In the genomic region with DNA sequence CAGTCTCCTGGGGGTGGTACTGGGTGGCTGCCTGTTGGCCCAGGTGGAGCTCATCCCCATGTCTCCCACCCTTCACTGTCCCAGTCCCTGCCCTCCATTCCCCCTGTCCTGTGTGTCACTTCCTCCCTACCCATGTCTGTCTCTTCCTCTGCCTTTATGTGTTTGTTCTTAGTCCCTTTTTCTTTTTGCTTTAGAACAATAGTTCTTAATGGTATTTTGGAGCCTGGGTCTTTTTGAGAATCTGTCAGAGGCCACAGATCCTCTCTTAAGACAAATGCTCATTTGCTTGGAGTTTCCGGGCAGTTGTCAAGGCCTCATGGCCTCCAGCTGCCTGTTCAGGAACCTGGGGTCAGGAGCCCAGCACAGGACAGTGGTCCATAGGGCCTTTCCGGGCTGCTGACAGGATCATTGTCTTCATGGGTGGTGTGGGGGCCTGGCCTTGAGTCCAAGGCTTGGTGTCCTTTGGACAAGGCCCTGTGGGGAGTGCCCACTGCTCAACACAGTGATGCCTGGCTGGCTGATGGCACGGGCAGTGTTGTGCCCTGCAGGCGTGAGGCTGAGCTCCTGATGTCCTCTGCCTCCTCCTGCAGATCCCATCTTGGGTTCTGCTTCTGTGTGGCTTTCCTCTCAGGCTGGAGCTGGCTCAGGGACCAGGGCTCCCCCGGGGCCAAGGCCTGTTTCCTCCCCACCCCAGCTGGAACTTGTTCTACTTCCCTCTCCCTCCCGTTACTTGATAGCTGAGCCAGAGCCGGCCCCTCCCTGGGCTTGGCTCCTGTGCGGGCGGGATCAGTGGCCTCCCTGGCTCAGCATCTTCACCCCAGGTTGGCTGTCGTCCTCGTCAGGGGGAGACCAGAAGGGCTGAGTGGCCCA, we compare ENCODE assay signal across 8 cellular contexts. TPM values are rescaled to one million over a fixed set of nuclear protein-coding genes. Genes with fewer than 3 reads are reported as not detected.
DNase-seq lines count a peak whose midpoint lies in the region; ATAC-seq, FAIRE-seq and TF ChIP-seq lines count a peak whose summit lies in the region.

No MANE protein-coding gene starts in this region.

- H3K4me3 Mint-ChIP-seq in CD4-positive, alpha-beta memory T cell = peak overlapping the region; percentile 72 to 97 (median 90)
- peak overlapping the region; percentile 74 for H3K4me3 Mint-ChIP-seq in neural progenitor cell

- no peak for ATAC-seq in Panc1
- ATAC-seq in HG02588 (IDR thresholded peaks at IDR 0.05; ENCODE audit: unreplicated experiment) = no peak

- intact Hi-C loops in CD4-positive, alpha-beta memory T cell (cut with micrococcal nuclease) = loop anchor here (2.0 kb wide), 1 partner anchor 16 kb away; no protein-coding TSS in a partner anchor
- intact Hi-C loops in Panc1 (cut with micrococcal nuclease; ENCODE audit: unreplicated experiment) (loop anchor here (10.0 kb wide), 1 partner anchor 138 kb away; no protein-coding TSS in a partner anchor), endothelial cell of umbilical vein (cut with micrococcal nuclease) (loop anchor here (10.0 kb wide), 1 partner anchor 358 kb away; a partner anchor contains a TSS)

- H3K79me2 ChIP-seq in endothelial cell of umbilical vein (ENCODE audit: control insufficient read depth, insufficient read depth, low read length) (peaks cover 76% of the 10 kb centered on the region), neural progenitor cell (ENCODE audit: low read depth) (peaks cover 78% of the 10 kb centered on the region)

- H3K9ac ChIP-seq in endothelial cell of umbilical vein (replicated peaks; ENCODE audit: extremely low read depth, insufficient read depth, low read length) (peak overlapping the region; percentile 6), neural progenitor cell (no peak overlapping the region)

- peaks cover 64 to 92% (median 78%) of the 10 kb centered on the region in 4 donors for H3K4me1 Mint-ChIP-seq in CD4-positive, alpha-beta memory T cell
- peaks cover 75% of the 10 kb centered on the region for H3K4me1 Mint-ChIP-seq in neural progenitor cell

- H3K36me3 ChIP-seq in CD4-positive, alpha-beta memory T cell (ENCODE audit: insufficient read depth, low read length) = peaks cover 14% of the 10 kb centered on the region
- H3K36me3 ChIP-seq in Panc1 (ENCODE audit: control insufficient read depth, insufficient read depth, low read length) = peaks cover 2% of the 10 kb centered on the region; the same call in 1 of the 2 replicates
- peaks cover 0 to 28% of the 10 kb centered on the region in 2 experiments for H3K36me3 ChIP-seq in endothelial cell of umbilical vein (ENCODE audit: control insufficient read depth in 2 of 2, extremely low read depth in 1 of 2, insufficient read depth in 2 of 2, low read length in 2 of 2)
- H3K36me3 ChIP-seq in neural progenitor cell = no peaks in the 10 kb centered on the region

- no peaks in the 10 kb centered on the region for H4K20me1 ChIP-seq in endothelial cell of umbilical vein (replicated peaks; ENCODE audit: control insufficient read depth, extremely low read depth, insufficient read depth, low read length)
- H4K20me1 ChIP-seq in neural progenitor cell (ENCODE audit: low read depth) = peaks cover 81% of the 10 kb centered on the region

- peak overlapping the region; percentile 17 to 52 for H3K4me3 ChIP-seq in CD4-positive, alpha-beta memory T cell (ENCODE audit: low read length in 2 of 2)
- H3K4me3 ChIP-seq in Panc1 (ENCODE audit: low read depth in 2 of 2, low read length in 2 of 2) (peak overlapping the region; percentile 65 to 76), endothelial cell of umbilical vein (replicated peaks in 1 of 3; ENCODE audit: insufficient read depth in 1 of 3, low read depth in 1 of 3, low read length in 3 of 3) (peak overlapping the region in 2 of 3 experiments; percentile 1 to 32), neural progenitor cell (no peak overlapping the region)

- BruUV-seq in Panc1 (replicated peaks; lab: Mats Ljungman, UMichigan) = no TSS peak
- no TSS peak for BruUV-seq in endothelial cell of umbilical vein (replicated peaks; lab: Mats Ljungman, UMichigan)

- CTCF ChIA-PET in CD4-positive, alpha-beta memory T cell (lab: Charles Lee; ENCODE audit: partially characterized antibody) = interaction anchor here (0.7 to 3.1 kb wide), 3 partner anchors 17 to 52 kb away, joined by 3 to 20 read pairs (median 4); a partner anchor contains a TSS
- CTCF ChIA-PET in Panc1 (lab: Charles Lee) = interaction anchor here (0.5 kb wide), 1 partner anchor 31 kb away, joined by 5 read pairs; no protein-coding TSS in a partner anchor
- CTCF ChIA-PET in endothelial cell of umbilical vein (lab: Charles Lee) = interaction anchor here (0.9 to 1.9 kb wide), 3 partner anchors 24 to 139 kb away, joined by 3 to 7 read pairs (median 4); a partner anchor contains a TSS

- dilution Hi-C loops in endothelial cell of umbilical vein (cut with MboI; ENCODE audit: extremely low pct_ligation_motif_present, low sequenced_read_pairs) = no loop called here

- peak overlapping the region; percentile 84 for H3K27ac ChIP-seq in CD4-positive, alpha-beta memory T cell (ENCODE audit: low read depth, low read length)
- H3K27ac ChIP-seq in Panc1 (ENCODE audit: low read length) (peak overlapping the region; percentile 39; the same call in 1 of the 2 replicates), endothelial cell of umbilical vein (ENCODE audit: insufficient read depth, low read depth, low read length) (peak overlapping the region; percentile 16), neural progenitor cell (no peak overlapping the region)

- peaks cover 20 to 61% of the 10 kb centered on the region in 2 donors for H3K36me3 Mint-ChIP-seq in CD4-positive, alpha-beta memory T cell
- H3K36me3 Mint-ChIP-seq in neural progenitor cell = peaks cover 12% of the 10 kb centered on the region

- no peaks in the 10 kb centered on the region for H3K27me3 Mint-ChIP-seq in CD4-positive, alpha-beta memory T cell
- peaks cover 10% of the 10 kb centered on the region for H3K27me3 Mint-ChIP-seq in neural progenitor cell (ENCODE audit: insufficient read depth, low read depth)

- TF ChIP-seq CTCF in Panc1 (IDR thresholded peaks at IDR 0.05) (no peak), endothelial cell of umbilical vein (IDR thresholded peaks at IDR 0.05; ENCODE audit: extremely low read depth in 1 of 2, insufficient read depth in 1 of 2, low read depth in 1 of 2, low read length in 2 of 2) (no peak), neural progenitor cell (IDR thresholded peaks at IDR 0.05) (no peak)

- H3K4me1 ChIP-seq in CD4-positive, alpha-beta memory T cell (ENCODE audit: insufficient read depth, low read length) = peaks cover 85% of the 10 kb centered on the region
- H3K4me1 ChIP-seq in Panc1 (ENCODE audit: control insufficient read depth, insufficient read depth, low read length) (peaks cover 51% of the 10 kb centered on the region), endothelial cell of umbilical vein (ENCODE audit: control insufficient read depth, extremely low read depth, insufficient read depth, low read length) (peaks cover 79% of the 10 kb centered on the region), neural progenitor cell (peaks cover 34% of the 10 kb centered on the region)

- POLR2A ChIA-PET in CD4-positive, alpha-beta memory T cell (lab: Charles Lee; ENCODE audit: partially characterized antibody) = interaction anchor here (0.6 to 15.6 kb wide), 9 partner anchors 9 to 751 kb away, joined by 3 to 369 read pairs (median 8); a partner anchor contains a TSS
- POLR2A ChIA-PET in Panc1 (lab: Charles Lee) = no interaction called here
- POLR2A ChIA-PET in endothelial cell of umbilical vein (lab: Charles Lee) = interaction anchor here (0.5 to 4.5 kb wide), 2 partner anchors 9 to 24 kb away, joined by 5 to 23 read pairs; a partner anchor contains a TSS

- peaks cover 24% of the 10 kb centered on the region for H3F3A ChIP-seq in neural progenitor cell (ENCODE audit: low read depth)

- H3K27me3 ChIP-seq in CD4-positive, alpha-beta memory T cell (ENCODE audit: insufficient read depth, low read length) = no peaks in the 10 kb centered on the region
- no peaks in the 10 kb centered on the region for H3K27me3 ChIP-seq in Panc1 (ENCODE audit: control insufficient read depth, insufficient read depth, low read length)
- no peaks in the 10 kb centered on the region for H3K27me3 ChIP-seq in endothelial cell of umbilical vein (ENCODE audit: control insufficient read depth in 2 of 2, insufficient read depth in 2 of 2, low read length in 2 of 2)
- H3K27me3 ChIP-seq in neural progenitor cell = no peaks in the 10 kb centered on the region

- no peaks in the 10 kb centered on the region for H3K9me1 ChIP-seq in endothelial cell of umbilical vein (replicated peaks; ENCODE audit: control insufficient read depth, extremely low read depth, insufficient read depth, low read length)

- peak overlapping the region; percentile 91 to 100 (median 99) for H3K27ac Mint-ChIP-seq in CD4-positive, alpha-beta memory T cell
- H3K27ac Mint-ChIP-seq in neural progenitor cell = peak overlapping the region; percentile 14

- in situ Hi-C loops in Panc1 (cut with HindIII; ENCODE audit: low pct_unique_long_range_greater_than_20kb, low sequenced_read_pairs) = no loop called here

- DNase-seq in CD4-positive, alpha-beta memory T cell = no peak
- DNase-seq in Panc1 (ENCODE audit: low read depth, low spot score) = no peak
- no peak for DNase-seq in endothelial cell of umbilical vein (ENCODE audit: low read depth, low spot score)
- DNase-seq in neural progenitor cell (ENCODE audit: low spot score) = no peak
- DNase-seq in iPS-NIHi7 (ENCODE audit: extremely low spot score) = no peak
- no peak for DNase-seq in activated effector memory CD4-positive, alpha-beta T cell treated with anti-CD3 and anti-CD28 coated beads, Interleukin-2, amount 50 U/mL, for 16 hours
- DNase-seq in NCI-H146 (lab: John Stamatoyannopoulos, UW) = no peak

- no peaks in the 10 kb centered on the region for H3K9me3 Mint-ChIP-seq in CD4-positive, alpha-beta memory T cell
- no peaks in the 10 kb centered on the region for H3K9me3 Mint-ChIP-seq in neural progenitor cell

- H2AFZ ChIP-seq in endothelial cell of umbilical vein (ENCODE audit: low read depth, low read length) (no peak overlapping the region), neural progenitor cell (replicated peaks) (no peak overlapping the region)

- H3K9me3 ChIP-seq in CD4-positive, alpha-beta memory T cell (ENCODE audit: control insufficient read depth in 1 of 2, low read length in 2 of 2) = no peaks in the 10 kb centered on the region
- no peaks in the 10 kb centered on the region for H3K9me3 ChIP-seq in Panc1 (ENCODE audit: control insufficient read depth, insufficient read depth, low read depth, low read length)
- no peaks in the 10 kb centered on the region for H3K9me3 ChIP-seq in endothelial cell of umbilical vein (replicated peaks; ENCODE audit: control insufficient read depth, insufficient read depth, low read length)
- H3K9me3 ChIP-seq in neural progenitor cell (ENCODE audit: low read depth) = no peaks in the 10 kb centered on the region

- H3K4me2 ChIP-seq in endothelial cell of umbilical vein (ENCODE audit: insufficient read depth, low read length) (peak overlapping the region; percentile 81), neural progenitor cell (peak overlapping the region; percentile 67)

- FAIRE-seq in endothelial cell of umbilical vein (lab: Jason Lieb, UNC) = peak; percentile 79

- no peak for TF ChIP-seq POLR2A in endothelial cell of umbilical vein (IDR thresholded peaks at IDR 0.05; ENCODE audit: low read depth, low read length)

RNA-seq across cellular contexts. Expression of a gene that starts 3.5 kb away (rescaled TPM):
- total RNA-seq in CD4-positive, alpha-beta memory T cell = 100 to 1,000 TPM; 203 to 219 TPM
- 100 to 1,000 TPM; 141 to 207 TPM for polyA plus RNA-seq in CD4-positive, alpha-beta memory T cell
- total RNA-seq in Panc1 (2021; ENCODE audit: unreplicated experiment) = 115 TPM
- polyA plus RNA-seq in Panc1 (2012; ENCODE audit: insufficient read length) = 127 TPM
- total RNA-seq in endothelial cell of umbilical vein = 147 and 152 TPM in 2 replicates
- polyA plus RNA-seq in endothelial cell of umbilical vein = 118 and 124 TPM in 2 replicates
- 80.4 and 91.9 TPM in 2 replicates for polyA plus RNA-seq in endothelial cell of umbilical vein (2011; cell fraction: cytosol; rRNA removed)
- 123 and 143 TPM in 2 replicates for polyA plus RNA-seq in endothelial cell of umbilical vein (2011; cell fraction: nucleus; rRNA removed)
- polyA plus RNA-seq in endothelial cell of umbilical vein (2012) = 86.6 and 112 TPM in 2 replicates
- 78.4 and 83.3 TPM in 2 replicates for polyA minus RNA-seq in endothelial cell of umbilical vein
- polyA minus RNA-seq in endothelial cell of umbilical vein (2011; cell fraction: cytosol; rRNA and poly(A)+ RNA removed) = 43.2 TPM
- 57.4 and 84.2 TPM in 2 replicates for polyA minus RNA-seq in endothelial cell of umbilical vein (2011; cell fraction: nucleus; rRNA and poly(A)+ RNA removed)
- total RNA-seq in neural progenitor cell (ENCODE audit: low replicate concordance) = 27.0 and 97.3 TPM in 2 replicates

RNA-seq across cellular contexts. Expression of a gene that starts 24.5 kb away (rescaled TPM):
- 10 to 100 TPM; 53.5 to 55.0 TPM for total RNA-seq in CD4-positive, alpha-beta memory T cell
- 10 to 100 TPM; 67.3 to 69.8 TPM for polyA plus RNA-seq in CD4-positive, alpha-beta memory T cell
- total RNA-seq in Panc1 (2021; ENCODE audit: unreplicated experiment) = 24.8 TPM
- polyA plus RNA-seq in Panc1 (2012; ENCODE audit: insufficient read length) = 39.6 TPM
- total RNA-seq in endothelial cell of umbilical vein = 31.4 and 33.6 TPM in 2 replicates
- polyA plus RNA-seq in endothelial cell of umbilical vein = 61.0 and 65.8 TPM in 2 replicates
- polyA plus RNA-seq in endothelial cell of umbilical vein (2011; cell fraction: cytosol; rRNA removed) = 29.4 and 45.5 TPM in 2 replicates
- 49.5 and 51.2 TPM in 2 replicates for polyA plus RNA-seq in endothelial cell of umbilical vein (2011; cell fraction: nucleus; rRNA removed)
- polyA plus RNA-seq in endothelial cell of umbilical vein (2012) = 17.4 and 40.2 TPM in 2 replicates
- 17.0 and 27.0 TPM in 2 replicates for polyA minus RNA-seq in endothelial cell of umbilical vein
- polyA minus RNA-seq in endothelial cell of umbilical vein (2011; cell fraction: cytosol; rRNA and poly(A)+ RNA removed) = 1.5 TPM
- polyA minus RNA-seq in endothelial cell of umbilical vein (2011; cell fraction: nucleus; rRNA and poly(A)+ RNA removed) = 6.0 and 9.6 TPM in 2 replicates
- total RNA-seq in neural progenitor cell (ENCODE audit: low replicate concordance) = 12.9 and 27.0 TPM in 2 replicates

RNA-seq across cellular contexts. Expression of a gene that starts 27.2 kb away (rescaled TPM):
- total RNA-seq in CD4-positive, alpha-beta memory T cell = 10 to 100 TPM; 11.2 to 11.4 TPM
- polyA plus RNA-seq in CD4-positive, alpha-beta memory T cell = not detected
- 2.2 TPM for total RNA-seq in Panc1 (2021; ENCODE audit: unreplicated experiment)
- polyA plus RNA-seq in Panc1 (2012; ENCODE audit: insufficient read length) = 1.4 TPM
- not detected in 2 replicates for total RNA-seq in endothelial cell of umbilical vein
- polyA plus RNA-seq in endothelial cell of umbilical vein = 0.32 TPM in 1 of 2 replicates, not detected in the other
- not detected in 2 replicates for polyA plus RNA-seq in endothelial cell of umbilical vein (2011; cell fraction: cytosol; rRNA removed)
- 0.77 and 0.84 TPM in 2 replicates for polyA plus RNA-seq in endothelial cell of umbilical vein (2011; cell fraction: nucleus; rRNA removed)
- polyA plus RNA-seq in endothelial cell of umbilical vein (2012) = not detected in 2 replicates
- polyA minus RNA-seq in endothelial cell of umbilical vein = 2.5 TPM in 1 of 2 replicates, not detected in the other
- polyA minus RNA-seq in endothelial cell of umbilical vein (2011; cell fraction: cytosol; rRNA and poly(A)+ RNA removed) = not detected
- not detected in 2 replicates for polyA minus RNA-seq in endothelial cell of umbilical vein (2011; cell fraction: nucleus; rRNA and poly(A)+ RNA removed)
- total RNA-seq in neural progenitor cell (ENCODE audit: low replicate concordance) = not detected in 2 replicates

RNA-seq across cellular contexts. Expression of a gene that starts 47.7 kb away (rescaled TPM):
- total RNA-seq in CD4-positive, alpha-beta memory T cell = under 1 TPM in 1 of 2 experiments, not detected in 1; 0.23 TPM
- polyA plus RNA-seq in CD4-positive, alpha-beta memory T cell = not detected
- total RNA-seq in Panc1 (2021; ENCODE audit: unreplicated experiment) = 0.41 TPM
- not detected for polyA plus RNA-seq in Panc1 (2012; ENCODE audit: insufficient read length)
- total RNA-seq in endothelial cell of umbilical vein = not detected in 2 replicates
- polyA plus RNA-seq in endothelial cell of umbilical vein = not detected in 2 replicates
- polyA plus RNA-seq in endothelial cell of umbilical vein (2011; cell fraction: cytosol; rRNA removed) = not detected in 2 replicates
- not detected in 2 replicates for polyA plus RNA-seq in endothelial cell of umbilical vein (2011; cell fraction: nucleus; rRNA removed)
- polyA plus RNA-seq in endothelial cell of umbilical vein (2012) = not detected in 2 replicates
- not detected in 2 replicates for polyA minus RNA-seq in endothelial cell of umbilical vein
- polyA minus RNA-seq in endothelial cell of umbilical vein (2011; cell fraction: cytosol; rRNA and poly(A)+ RNA removed) = not detected
- polyA minus RNA-seq in endothelial cell of umbilical vein (2011; cell fraction: nucleus; rRNA and poly(A)+ RNA removed) = not detected in 2 replicates
- not detected in 2 replicates for total RNA-seq in neural progenitor cell (ENCODE audit: low replicate concordance)

RNA-seq across cellular contexts. Expression of a gene that starts 51.5 kb away (rescaled TPM):
- 10 to 100 TPM; 93.3 to 95.7 TPM for total RNA-seq in CD4-positive, alpha-beta memory T cell
- 10 to 100 TPM; 48.8 to 63.9 TPM for polyA plus RNA-seq in CD4-positive, alpha-beta memory T cell
- total RNA-seq in Panc1 (2021; ENCODE audit: unreplicated experiment) (104 TPM), endothelial cell of umbilical vein (131 and 139 TPM in 2 replicates), neural progenitor cell (ENCODE audit: low replicate concordance) (112 and 179 TPM in 2 replicates)
- polyA plus RNA-seq in Panc1 (2012; ENCODE audit: insufficient read length) = 96.6 TPM
- 84.6 and 109 TPM in 2 replicates for polyA plus RNA-seq in endothelial cell of umbilical vein
- polyA plus RNA-seq in endothelial cell of umbilical vein (2011; cell fraction: cytosol; rRNA removed) = 94.6 and 112 TPM in 2 replicates
- 126 and 180 TPM in 2 replicates for polyA plus RNA-seq in endothelial cell of umbilical vein (2011; cell fraction: nucleus; rRNA removed)
- polyA plus RNA-seq in endothelial cell of umbilical vein (2012) = 81.0 and 91.1 TPM in 2 replicates
- polyA minus RNA-seq in endothelial cell of umbilical vein = 192 and 213 TPM in 2 replicates
- polyA minus RNA-seq in endothelial cell of umbilical vein (2011; cell fraction: cytosol; rRNA and poly(A)+ RNA removed) = 179 TPM
- polyA minus RNA-seq in endothelial cell of umbilical vein (2011; cell fraction: nucleus; rRNA and poly(A)+ RNA removed) = 73.6 and 91.5 TPM in 2 replicates
